8 cellular contexts compared by ENCODE assay signal in genomic region chr17:82231312-82231561, GRCh38. TPM values are rescaled to one million over a fixed set of nuclear protein-coding genes. Genes with fewer than 3 reads are reported as not detected.
A peak's percentile ranks its signal among the peaks of the same experiment; 100 is the strongest.
DNase-seq lines count a peak whose midpoint lies in the region; ATAC-seq and TF ChIP-seq lines count a peak whose summit lies in the region.

No MANE protein-coding gene starts in this region.

- POLR2A ChIA-PET in activated B cell treated with CpG ODN at 0.5 μM for 24 hours (lab: Charles Lee), result interaction anchor here (1.3 to 4.0 kb wide), 3 partner anchors 16 to 125 kb away, joined by 3 to 60 read pairs (median 12); partner anchors contain the start of gene CCDC57

- peak overlapping the region; percentile 50 for H3K4me3 Mint-ChIP-seq in activated B cell treated with CpG ODN at 0.5 μM for 24 hours

- H3K4me1 ChIP-seq in hepatocyte (ENCODE audit: insufficient read depth) (peaks cover 53% of the 10 kb centered on the region), spleen (peaks cover 32 to 97% (median 83%) of the 10 kb centered on the region in 6 donors)

- no peak overlapping the region for H3K27ac Mint-ChIP-seq in activated B cell treated with CpG ODN at 0.5 μM for 24 hours

- H3K4me2 ChIP-seq in hepatocyte, result peak overlapping the region; percentile 99

- TF ChIP-seq POLR2A in spleen (IDR thresholded peaks at IDR 0.05), result no peak

- peak overlapping the region; percentile 55 for H2AFZ ChIP-seq in hepatocyte

- H3K27ac ChIP-seq in hepatocyte (peak overlapping the region; percentile 95), spleen (peak overlapping the region; percentile 85 to 100 (median 98))

- intact Hi-C loops in activated B cell treated with CpG ODN at 0.5 μM for 24 hours (cut with micrococcal nuclease) (loop anchor here (10.0 kb wide), 1 partner anchor 324 kb away; no protein-coding TSS in a partner anchor), spleen (cut with DNase I; ENCODE audit: low total_unique reads) (no loop called here)

- CTCF ChIA-PET in activated B cell treated with CpG ODN at 0.5 μM for 24 hours (lab: Charles Lee), result no interaction called here

- peaks cover 27% of the 10 kb centered on the region for H4K20me1 ChIP-seq in hepatocyte (ENCODE audit: insufficient read depth, poor library complexity, severe bottlenecking)

- 0% methylated on average over 5 of the region's 18 CpGs for WGBS in hepatocyte (ENCODE audit: low lambda C conversion rate, missing lambda C conversion rate)
- WGBS in spleen, 5 donors, result 0 to 2% (median 1%) methylated on average over 6 to 18 of the region's 18 CpGs

- H3K9me3 ChIP-seq in hepatocyte (ENCODE audit: low read depth) (no peaks in the 10 kb centered on the region), spleen (no peaks in the 10 kb centered on the region)

- peak; percentile 17 for ATAC-seq in GM19351 (IDR thresholded peaks at IDR 0.05; ENCODE audit: unreplicated experiment)
- no peak for ATAC-seq in activated B cell treated with CpG ODN at 0.5 μM for 24 hours (ENCODE audit: low read depth)

- H3K9me3 Mint-ChIP-seq in activated B cell treated with CpG ODN at 0.5 μM for 24 hours, result no peaks in the 10 kb centered on the region

- H3K36me3 ChIP-seq in hepatocyte (replicated peaks; ENCODE audit: insufficient read depth, low read depth) (no peaks in the 10 kb centered on the region), spleen (peaks cover 0 to 25% (median 0%) of the 10 kb centered on the region in 6 donors)

- H3K36me3 Mint-ChIP-seq in activated B cell treated with CpG ODN at 0.5 μM for 24 hours (ENCODE audit: low read depth), result no peaks in the 10 kb centered on the region

- DNase-seq in activated B cell treated with CpG ODN at 0.5 μM for 24 hours, result no peak
- DNase-seq in hepatocyte (ENCODE audit: low spot score), result no peak
- no peak for DNase-seq in spleen
- no peak for DNase-seq in NCI-H1048 (lab: John Stamatoyannopoulos, UW)
- DNase-seq in ACHN, result no peak
- DNase-seq in ureter (ENCODE audit: low spot score), result no peak
- no peak for DNase-seq in nucleus accumbens (lab: John Stamatoyannopoulos, UW)

- no peak for TF ChIP-seq CTCF in activated B cell treated with CpG ODN at 0.5 μM for 24 hours (IDR thresholded peaks at IDR 0.05)
- no peak for TF ChIP-seq CTCF in hepatocyte (IDR thresholded peaks at IDR 0.05; ENCODE audit: poor library complexity)
- no peak for TF ChIP-seq CTCF in spleen (IDR thresholded peaks at IDR 0.05 in 8 of 11, conservative IDR thresholded peaks at IDR 0.05 in 3 of 11)

- H3K79me2 ChIP-seq in hepatocyte, result peaks cover 41% of the 10 kb centered on the region

- in situ Hi-C loops in ACHN (cut with HindIII; ENCODE audit: low pct_ligation_motif_present, low pct_unique_long_range_greater_than_20kb, low sequenced_read_pairs), result no loop called here

- H3K9me2 ChIP-seq in hepatocyte (replicated peaks; ENCODE audit: insufficient read depth), result no peaks in the 10 kb centered on the region

- no peaks in the 10 kb centered on the region for H3K27me3 Mint-ChIP-seq in activated B cell treated with CpG ODN at 0.5 μM for 24 hours

- H3K27me3 ChIP-seq in hepatocyte, result no peaks in the 10 kb centered on the region
- H3K27me3 ChIP-seq in spleen (replicated peaks in 1 of 7), result no peaks in the 10 kb centered on the region

- H3K4me3 ChIP-seq in hepatocyte (peak overlapping the region; percentile 93), spleen (peak overlapping the region; percentile 40 to 85 (median 56))

- H3K4me1 Mint-ChIP-seq in activated B cell treated with CpG ODN at 0.5 μM for 24 hours, result peaks cover 34% of the 10 kb centered on the region

RNA-seq across cellular contexts. Expression of gene SLC16A3, which starts 2.4 kb away (rescaled TPM):
- total RNA-seq in activated B cell treated with CpG ODN at 0.5 μM for 24 hours (24.6 and 26.5 TPM in 2 replicates), hepatocyte (240 and 290 TPM in 2 replicates), spleen (100 to 1,000 TPM in 3 of 7 donors, 10 to 100 TPM in 4; 41.7 to 185 (median 91.6) TPM), ureter (44.2 TPM)
- polyA plus RNA-seq in hepatocyte (114 and 125 TPM in 2 replicates), spleen (10 to 100 TPM; 11.1 to 28.2 (median 16.5) TPM)

RNA-seq across cellular contexts. Expression of gene CCDC57, which starts 18.6 kb away (rescaled TPM):
- total RNA-seq in activated B cell treated with CpG ODN at 0.5 μM for 24 hours (56.6 TPM in 2 replicates), hepatocyte (10.0 and 15.7 TPM in 2 replicates), spleen (10 to 100 TPM; 28.8 to 59.6 (median 43.6) TPM), ureter (108 TPM)
- polyA plus RNA-seq in hepatocyte (29.8 and 49.5 TPM in 2 replicates), spleen (100 to 1,000 TPM in 1 of 3 donors, 10 to 100 TPM in 2; 82.4 to 164 (median 83.0) TPM)

RNA-seq across cellular contexts. Expression of gene CSNK1D, which starts 42.3 kb away (rescaled TPM):
- total RNA-seq in activated B cell treated with CpG ODN at 0.5 μM for 24 hours (147 and 170 TPM in 2 replicates), hepatocyte (55.7 and 72.5 TPM in 2 replicates), spleen (100 to 1,000 TPM in 5 of 7 donors, 10 to 100 TPM in 2; 74.3 to 216 (median 160) TPM), ureter (170 TPM)
- polyA plus RNA-seq in hepatocyte (152 and 193 TPM in 2 replicates), spleen (100 to 1,000 TPM in 1 of 3 donors, 10 to 100 TPM in 2; 46.5 to 122 (median 67.2) TPM)
